Comparison of ENCODE assay signal across 1 cellular context in the genomic region with DNA sequence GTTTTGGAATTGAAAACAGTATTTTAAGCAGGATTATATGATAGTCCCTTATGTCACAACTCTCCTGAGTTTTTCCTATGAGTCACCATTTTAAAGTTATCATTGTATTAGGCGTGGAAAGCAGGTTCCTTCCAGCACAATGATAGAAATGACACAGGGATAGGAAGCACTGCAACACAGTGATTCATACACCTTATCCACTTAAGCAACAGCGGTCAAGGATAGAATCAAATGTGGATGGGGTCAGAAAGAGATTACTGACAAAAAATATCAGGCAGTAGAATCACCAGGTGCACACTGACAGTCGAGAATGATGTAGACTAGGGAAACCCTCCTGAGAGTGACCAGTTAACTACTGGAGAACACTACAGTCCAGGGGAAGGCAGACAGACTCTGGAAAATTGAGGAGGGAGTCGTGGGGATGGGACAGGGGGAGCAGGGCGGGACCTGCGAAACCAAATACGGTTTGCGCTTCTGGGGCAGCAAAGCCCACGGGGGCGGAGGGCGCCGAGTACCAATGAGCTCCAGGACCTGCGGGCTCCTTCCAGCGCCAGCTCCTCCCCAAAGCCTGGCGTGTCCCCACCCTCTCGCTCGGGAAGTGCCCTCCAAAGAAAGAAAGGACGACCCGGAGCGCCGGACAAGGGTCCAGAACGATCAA.
A peak's percentile ranks its signal among the peaks of the same experiment; 100 is the strongest.
TF ChIP-seq lines count a peak whose summit lies in the region.

No MANE protein-coding gene starts in this region.

TF ChIP-seq in HEK293, 187 proteins besides CTCF, POLR2A, EP300 and RAD21 (continued from another document and continues in another):
- TF ChIP-seq, protein P1, sequence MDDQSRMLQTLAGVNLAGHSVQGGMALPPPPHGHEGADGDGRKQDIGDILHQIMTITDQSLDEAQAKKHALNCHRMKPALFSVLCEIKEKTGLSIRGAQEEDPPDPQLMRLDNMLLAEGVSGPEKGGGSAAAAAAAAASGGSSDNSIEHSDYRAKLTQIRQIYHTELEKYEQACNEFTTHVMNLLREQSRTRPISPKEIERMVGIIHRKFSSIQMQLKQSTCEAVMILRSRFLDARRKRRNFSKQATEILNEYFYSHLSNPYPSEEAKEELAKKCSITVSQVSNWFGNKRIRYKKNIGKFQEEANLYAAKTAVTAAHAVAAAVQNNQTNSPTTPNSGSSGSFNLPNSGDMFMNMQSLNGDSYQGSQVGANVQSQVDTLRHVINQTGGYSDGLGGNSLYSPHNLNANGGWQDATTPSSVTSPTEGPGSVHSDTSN (CRISPR knock-in tag; IDR thresholded peaks at IDR 0.05), result no peak
- no peak for TF ChIP-seq ZNF174 (tag by site-specific recombination; IDR thresholded peaks at IDR 0.05)
- TF ChIP-seq, protein P2, sequence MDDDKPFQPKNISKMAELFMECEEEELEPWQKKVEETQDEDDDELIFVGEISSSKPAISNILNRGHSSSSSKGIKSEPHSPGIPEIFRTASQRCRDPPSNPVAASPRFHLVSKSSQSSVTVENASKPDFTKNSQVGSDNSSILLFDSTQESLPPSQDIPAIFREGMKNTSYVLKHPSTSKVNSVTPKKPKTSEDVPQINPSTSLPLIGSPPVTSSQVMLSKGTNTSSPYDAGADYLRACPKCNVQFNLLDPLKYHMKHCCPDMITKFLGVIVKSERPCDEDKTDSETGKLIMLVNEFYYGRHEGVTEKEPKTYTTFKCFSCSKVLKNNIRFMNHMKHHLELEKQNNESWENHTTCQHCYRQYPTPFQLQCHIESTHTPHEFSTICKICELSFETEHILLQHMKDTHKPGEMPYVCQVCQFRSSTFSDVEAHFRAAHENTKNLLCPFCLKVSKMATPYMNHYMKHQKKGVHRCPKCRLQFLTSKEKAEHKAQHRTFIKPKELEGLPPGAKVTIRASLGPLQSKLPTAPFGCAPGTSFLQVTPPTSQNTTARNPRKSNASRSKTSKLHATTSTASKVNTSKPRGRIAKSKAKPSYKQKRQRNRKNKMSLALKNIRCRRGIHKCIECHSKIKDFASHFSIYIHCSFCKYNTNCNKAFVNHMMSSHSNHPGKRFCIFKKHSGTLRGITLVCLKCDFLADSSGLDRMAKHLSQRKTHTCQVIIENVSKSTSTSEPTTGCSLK (tag by site-specific recombination; IDR thresholded peaks at IDR 0.05), result no peak
- no peak for TF ChIP-seq ZNF548 (tag by site-specific recombination; IDR thresholded peaks at IDR 0.05)
- TF ChIP-seq ZNF433 (tag by site-specific recombination; IDR thresholded peaks at IDR 0.05; ENCODE audit: low read depth), result no peak
- TF ChIP-seq ZNF155 (tag by site-specific recombination; IDR thresholded peaks at IDR 0.05), result no peak
- peak; percentile 59; the same call in 1 of the 2 replicates for TF ChIP-seq ZNF335 (tag by site-specific recombination; conservative IDR thresholded peaks at IDR 0.05)
- TF ChIP-seq ZSCAN23 (tag by site-specific recombination; IDR thresholded peaks at IDR 0.05), result no peak
- TF ChIP-seq ZNF544 (tag by site-specific recombination; IDR thresholded peaks at IDR 0.05), result no peak
- no peak for TF ChIP-seq ZNF530 (tag by site-specific recombination; IDR thresholded peaks at IDR 0.05; ENCODE audit: low read depth)
- TF ChIP-seq ZNF843 (tag by site-specific recombination; IDR thresholded peaks at IDR 0.05), result no peak
- TF ChIP-seq KLF9 (tag by site-specific recombination; IDR thresholded peaks at IDR 0.05; ENCODE audit: low read depth), result no peak
- no peak for TF ChIP-seq ZSCAN16 (tag by site-specific recombination; IDR thresholded peaks at IDR 0.05)
- TF ChIP-seq ZNF341 (tag by site-specific recombination; IDR thresholded peaks at IDR 0.05; ENCODE audit: low read depth), result no peak; the same call in 1 of the 2 replicates
- TF ChIP-seq ZNF837 (tag by site-specific recombination; IDR thresholded peaks at IDR 0.05), result no peak
- no peak for TF ChIP-seq ZNF114 (tag by site-specific recombination; IDR thresholded peaks at IDR 0.05)
- no peak for TF ChIP-seq ZNF223 (tag by site-specific recombination; IDR thresholded peaks at IDR 0.05)
- TF ChIP-seq ZNF610 (tag by site-specific recombination; IDR thresholded peaks at IDR 0.05; ENCODE audit: borderline replicate concordance), result no peak
- TF ChIP-seq ZNF658 (tag by site-specific recombination; IDR thresholded peaks at IDR 0.05), result no peak
- TF ChIP-seq, protein P3, sequence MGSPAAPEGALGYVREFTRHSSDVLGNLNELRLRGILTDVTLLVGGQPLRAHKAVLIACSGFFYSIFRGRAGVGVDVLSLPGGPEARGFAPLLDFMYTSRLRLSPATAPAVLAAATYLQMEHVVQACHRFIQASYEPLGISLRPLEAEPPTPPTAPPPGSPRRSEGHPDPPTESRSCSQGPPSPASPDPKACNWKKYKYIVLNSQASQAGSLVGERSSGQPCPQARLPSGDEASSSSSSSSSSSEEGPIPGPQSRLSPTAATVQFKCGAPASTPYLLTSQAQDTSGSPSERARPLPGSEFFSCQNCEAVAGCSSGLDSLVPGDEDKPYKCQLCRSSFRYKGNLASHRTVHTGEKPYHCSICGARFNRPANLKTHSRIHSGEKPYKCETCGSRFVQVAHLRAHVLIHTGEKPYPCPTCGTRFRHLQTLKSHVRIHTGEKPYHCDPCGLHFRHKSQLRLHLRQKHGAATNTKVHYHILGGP (tag by site-specific recombination; IDR thresholded peaks at IDR 0.05), result no peak
- TF ChIP-seq GLI4 (tag by site-specific recombination; IDR thresholded peaks at IDR 0.05), result no peak
- peak; percentile 60; the same call in 1 of the 2 replicates for TF ChIP-seq ZNF501 (tag by site-specific recombination; IDR thresholded peaks at IDR 0.05)
- no peak for TF ChIP-seq ZNF670 (tag by site-specific recombination; IDR thresholded peaks at IDR 0.05; ENCODE audit: low read depth)
- no peak for TF ChIP-seq ZFP41 (tag by site-specific recombination; IDR thresholded peaks at IDR 0.05; ENCODE audit: borderline replicate concordance)
- no peak for TF ChIP-seq ZNF10 (tag by site-specific recombination; IDR thresholded peaks at IDR 0.05)
- no peak for TF ChIP-seq ZNF707 (tag by site-specific recombination; IDR thresholded peaks at IDR 0.05)
- TF ChIP-seq MZF1 (tag by site-specific recombination; IDR thresholded peaks at IDR 0.05; ENCODE audit: borderline replicate concordance), result peak; percentile 97
- TF ChIP-seq ZNF404 (tag by site-specific recombination; IDR thresholded peaks at IDR 0.05), result no peak
- no peak for TF ChIP-seq ZNF529 (tag by site-specific recombination; IDR thresholded peaks at IDR 0.05; ENCODE audit: insufficient replicate concordance)
- TF ChIP-seq ZFP3 (tag by site-specific recombination; IDR thresholded peaks at IDR 0.05; ENCODE audit: low read depth), result no peak
- TF ChIP-seq ZNF596 (tag by site-specific recombination; IDR thresholded peaks at IDR 0.05), result no peak
- no peak for TF ChIP-seq RBAK (tag by site-specific recombination; IDR thresholded peaks at IDR 0.05)
- TF ChIP-seq, protein P4, sequence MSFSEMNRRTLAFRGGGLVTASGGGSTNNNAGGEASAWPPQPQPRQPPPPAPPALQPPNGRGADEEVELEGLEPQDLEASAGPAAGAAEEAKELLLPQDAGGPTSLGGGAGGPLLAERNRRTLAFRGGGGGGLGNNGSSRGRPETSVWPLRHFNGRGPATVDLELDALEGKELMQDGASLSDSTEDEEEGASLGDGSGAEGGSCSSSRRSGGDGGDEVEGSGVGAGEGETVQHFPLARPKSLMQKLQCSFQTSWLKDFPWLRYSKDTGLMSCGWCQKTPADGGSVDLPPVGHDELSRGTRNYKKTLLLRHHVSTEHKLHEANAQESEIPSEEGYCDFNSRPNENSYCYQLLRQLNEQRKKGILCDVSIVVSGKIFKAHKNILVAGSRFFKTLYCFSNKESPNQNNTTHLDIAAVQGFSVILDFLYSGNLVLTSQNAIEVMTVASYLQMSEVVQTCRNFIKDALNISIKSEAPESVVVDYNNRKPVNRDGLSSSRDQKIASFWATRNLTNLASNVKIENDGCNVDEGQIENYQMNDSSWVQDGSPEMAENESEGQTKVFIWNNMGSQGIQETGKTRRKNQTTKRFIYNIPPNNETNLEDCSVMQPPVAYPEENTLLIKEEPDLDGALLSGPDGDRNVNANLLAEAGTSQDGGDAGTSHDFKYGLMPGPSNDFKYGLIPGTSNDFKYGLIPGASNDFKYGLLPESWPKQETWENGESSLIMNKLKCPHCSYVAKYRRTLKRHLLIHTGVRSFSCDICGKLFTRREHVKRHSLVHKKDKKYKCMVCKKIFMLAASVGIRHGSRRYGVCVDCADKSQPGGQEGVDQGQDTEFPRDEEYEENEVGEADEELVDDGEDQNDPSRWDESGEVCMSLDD (tag by site-specific recombination; IDR thresholded peaks at IDR 0.05), result no peak
- no peak for TF ChIP-seq HOXC10 (CRISPR knock-in tag; IDR thresholded peaks at IDR 0.05)
- TF ChIP-seq, protein P5, sequence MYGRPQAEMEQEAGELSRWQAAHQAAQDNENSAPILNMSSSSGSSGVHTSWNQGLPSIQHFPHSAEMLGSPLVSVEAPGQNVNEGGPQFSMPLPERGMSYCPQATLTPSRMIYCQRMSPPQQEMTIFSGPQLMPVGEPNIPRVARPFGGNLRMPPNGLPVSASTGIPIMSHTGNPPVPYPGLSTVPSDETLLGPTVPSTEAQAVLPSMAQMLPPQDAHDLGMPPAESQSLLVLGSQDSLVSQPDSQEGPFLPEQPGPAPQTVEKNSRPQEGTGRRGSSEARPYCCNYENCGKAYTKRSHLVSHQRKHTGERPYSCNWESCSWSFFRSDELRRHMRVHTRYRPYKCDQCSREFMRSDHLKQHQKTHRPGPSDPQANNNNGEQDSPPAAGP (tag by site-specific recombination; IDR thresholded peaks at IDR 0.05), result no peak; the same call in 1 of the 2 replicates
- TF ChIP-seq ZNF121 (tag by site-specific recombination; IDR thresholded peaks at IDR 0.05), result no peak
- TF ChIP-seq, protein P6, sequence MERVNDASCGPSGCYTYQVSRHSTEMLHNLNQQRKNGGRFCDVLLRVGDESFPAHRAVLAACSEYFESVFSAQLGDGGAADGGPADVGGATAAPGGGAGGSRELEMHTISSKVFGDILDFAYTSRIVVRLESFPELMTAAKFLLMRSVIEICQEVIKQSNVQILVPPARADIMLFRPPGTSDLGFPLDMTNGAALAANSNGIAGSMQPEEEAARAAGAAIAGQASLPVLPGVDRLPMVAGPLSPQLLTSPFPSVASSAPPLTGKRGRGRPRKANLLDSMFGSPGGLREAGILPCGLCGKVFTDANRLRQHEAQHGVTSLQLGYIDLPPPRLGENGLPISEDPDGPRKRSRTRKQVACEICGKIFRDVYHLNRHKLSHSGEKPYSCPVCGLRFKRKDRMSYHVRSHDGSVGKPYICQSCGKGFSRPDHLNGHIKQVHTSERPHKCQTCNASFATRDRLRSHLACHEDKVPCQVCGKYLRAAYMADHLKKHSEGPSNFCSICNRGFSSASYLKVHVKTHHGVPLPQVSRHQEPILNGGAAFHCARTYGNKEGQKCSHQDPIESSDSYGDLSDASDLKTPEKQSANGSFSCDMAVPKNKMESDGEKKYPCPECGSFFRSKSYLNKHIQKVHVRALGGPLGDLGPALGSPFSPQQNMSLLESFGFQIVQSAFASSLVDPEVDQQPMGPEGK (tag by site-specific recombination; IDR thresholded peaks at IDR 0.05), result peak; percentile 72; the same call in 1 of the 2 replicates
- 0 out of 2 replicates have a peak, but pooled peaks have one; percentile 46 for TF ChIP-seq OVOL3 (tag by site-specific recombination; IDR thresholded peaks at IDR 0.05)
- no peak for TF ChIP-seq KLF1 (tag by site-specific recombination; IDR thresholded peaks at IDR 0.05)
- no peak for TF ChIP-seq ZIC2 (tag by site-specific recombination; IDR thresholded peaks at IDR 0.05)
- TF ChIP-seq, protein P7, sequence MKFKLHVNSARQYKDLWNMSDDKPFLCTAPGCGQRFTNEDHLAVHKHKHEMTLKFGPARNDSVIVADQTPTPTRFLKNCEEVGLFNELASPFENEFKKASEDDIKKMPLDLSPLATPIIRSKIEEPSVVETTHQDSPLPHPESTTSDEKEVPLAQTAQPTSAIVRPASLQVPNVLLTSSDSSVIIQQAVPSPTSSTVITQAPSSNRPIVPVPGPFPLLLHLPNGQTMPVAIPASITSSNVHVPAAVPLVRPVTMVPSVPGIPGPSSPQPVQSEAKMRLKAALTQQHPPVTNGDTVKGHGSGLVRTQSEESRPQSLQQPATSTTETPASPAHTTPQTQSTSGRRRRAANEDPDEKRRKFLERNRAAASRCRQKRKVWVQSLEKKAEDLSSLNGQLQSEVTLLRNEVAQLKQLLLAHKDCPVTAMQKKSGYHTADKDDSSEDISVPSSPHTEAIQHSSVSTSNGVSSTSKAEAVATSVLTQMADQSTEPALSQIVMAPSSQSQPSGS (tag by site-specific recombination; IDR thresholded peaks at IDR 0.05; ENCODE audit: low read depth), result no peak
- no peak for TF ChIP-seq HOXD13 (CRISPR knock-in tag; IDR thresholded peaks at IDR 0.05; ENCODE audit: borderline replicate concordance)
- TF ChIP-seq, protein P8, sequence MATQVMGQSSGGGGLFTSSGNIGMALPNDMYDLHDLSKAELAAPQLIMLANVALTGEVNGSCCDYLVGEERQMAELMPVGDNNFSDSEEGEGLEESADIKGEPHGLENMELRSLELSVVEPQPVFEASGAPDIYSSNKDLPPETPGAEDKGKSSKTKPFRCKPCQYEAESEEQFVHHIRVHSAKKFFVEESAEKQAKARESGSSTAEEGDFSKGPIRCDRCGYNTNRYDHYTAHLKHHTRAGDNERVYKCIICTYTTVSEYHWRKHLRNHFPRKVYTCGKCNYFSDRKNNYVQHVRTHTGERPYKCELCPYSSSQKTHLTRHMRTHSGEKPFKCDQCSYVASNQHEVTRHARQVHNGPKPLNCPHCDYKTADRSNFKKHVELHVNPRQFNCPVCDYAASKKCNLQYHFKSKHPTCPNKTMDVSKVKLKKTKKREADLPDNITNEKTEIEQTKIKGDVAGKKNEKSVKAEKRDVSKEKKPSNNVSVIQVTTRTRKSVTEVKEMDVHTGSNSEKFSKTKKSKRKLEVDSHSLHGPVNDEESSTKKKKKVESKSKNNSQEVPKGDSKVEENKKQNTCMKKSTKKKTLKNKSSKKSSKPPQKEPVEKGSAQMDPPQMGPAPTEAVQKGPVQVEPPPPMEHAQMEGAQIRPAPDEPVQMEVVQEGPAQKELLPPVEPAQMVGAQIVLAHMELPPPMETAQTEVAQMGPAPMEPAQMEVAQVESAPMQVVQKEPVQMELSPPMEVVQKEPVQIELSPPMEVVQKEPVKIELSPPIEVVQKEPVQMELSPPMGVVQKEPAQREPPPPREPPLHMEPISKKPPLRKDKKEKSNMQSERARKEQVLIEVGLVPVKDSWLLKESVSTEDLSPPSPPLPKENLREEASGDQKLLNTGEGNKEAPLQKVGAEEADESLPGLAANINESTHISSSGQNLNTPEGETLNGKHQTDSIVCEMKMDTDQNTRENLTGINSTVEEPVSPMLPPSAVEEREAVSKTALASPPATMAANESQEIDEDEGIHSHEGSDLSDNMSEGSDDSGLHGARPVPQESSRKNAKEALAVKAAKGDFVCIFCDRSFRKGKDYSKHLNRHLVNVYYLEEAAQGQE (tag by site-specific recombination; IDR thresholded peaks at IDR 0.05), result no peak; the same call in 1 of the 2 replicates
- no peak for TF ChIP-seq ZNF785 (tag by site-specific recombination; IDR thresholded peaks at IDR 0.05)
- TF ChIP-seq ZBTB17 (tag by site-specific recombination; IDR thresholded peaks at IDR 0.05), result peak; percentile 36
- no peak for TF ChIP-seq GFI1B (tag by site-specific recombination; IDR thresholded peaks at IDR 0.05)
- no peak for TF ChIP-seq YY2 (tag by site-specific recombination; IDR thresholded peaks at IDR 0.05)
- TF ChIP-seq, protein P9, sequence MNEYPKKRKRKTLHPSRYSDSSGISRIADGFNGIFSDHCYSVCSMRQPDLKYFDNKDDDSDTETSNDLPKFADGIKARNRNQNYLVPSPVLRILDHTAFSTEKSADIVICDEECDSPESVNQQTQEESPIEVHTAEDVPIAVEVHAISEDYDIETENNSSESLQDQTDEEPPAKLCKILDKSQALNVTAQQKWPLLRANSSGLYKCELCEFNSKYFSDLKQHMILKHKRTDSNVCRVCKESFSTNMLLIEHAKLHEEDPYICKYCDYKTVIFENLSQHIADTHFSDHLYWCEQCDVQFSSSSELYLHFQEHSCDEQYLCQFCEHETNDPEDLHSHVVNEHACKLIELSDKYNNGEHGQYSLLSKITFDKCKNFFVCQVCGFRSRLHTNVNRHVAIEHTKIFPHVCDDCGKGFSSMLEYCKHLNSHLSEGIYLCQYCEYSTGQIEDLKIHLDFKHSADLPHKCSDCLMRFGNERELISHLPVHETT (tag by site-specific recombination; IDR thresholded peaks at IDR 0.05), result no peak
